Comparison of ENCODE assay signal across 8 cellular contexts in the genomic region with DNA sequence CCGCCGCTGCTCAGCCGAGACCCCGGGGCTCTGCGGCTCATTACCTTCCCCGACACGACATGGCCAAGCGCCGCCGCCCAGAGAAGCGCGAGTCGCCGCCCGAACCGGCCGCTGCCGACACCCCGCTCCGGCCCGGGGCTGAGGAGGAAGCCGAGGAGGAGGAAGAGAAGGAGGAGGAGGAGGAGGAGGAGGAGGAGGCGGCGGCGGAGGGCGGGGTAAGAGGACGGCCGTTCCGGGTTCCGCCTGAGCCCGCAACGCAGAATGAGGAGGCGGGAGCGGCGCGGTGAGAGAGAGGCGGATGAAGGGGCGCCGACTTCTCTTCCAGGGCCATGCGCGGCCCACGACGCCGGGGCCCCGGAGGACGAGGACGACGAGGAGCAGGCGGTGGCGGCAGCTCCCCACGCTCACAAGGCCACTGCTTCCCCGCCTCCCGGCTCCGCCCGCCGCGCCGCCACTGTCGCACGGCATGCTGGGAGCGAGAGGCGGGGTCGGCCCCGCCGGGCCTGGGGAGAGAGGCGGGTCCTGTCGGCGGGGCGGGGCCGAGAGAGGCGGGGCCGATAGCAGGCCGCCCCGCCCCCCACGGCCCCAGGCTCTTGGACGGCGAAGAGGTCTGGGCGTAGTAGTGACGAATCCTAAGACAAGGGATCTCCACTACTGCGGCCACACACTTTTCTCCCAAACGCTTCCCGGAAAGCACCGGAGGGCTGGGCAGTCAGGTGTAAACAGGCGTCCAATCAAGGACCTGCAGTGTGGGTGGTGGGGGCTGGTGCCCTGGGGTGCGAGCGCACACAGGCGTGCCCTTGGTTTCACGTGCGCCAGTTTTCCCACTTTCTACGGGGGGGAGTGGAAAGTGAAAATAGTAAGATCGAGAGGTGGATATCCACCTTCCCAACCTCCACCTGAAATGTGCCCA.
A peak's percentile ranks its signal among the peaks of the same experiment; 100 is the strongest.
DNase-seq lines count a peak whose midpoint lies in the region; ATAC-seq and TF ChIP-seq lines count a peak whose summit lies in the region.
"Not testable (repeated sequence)": the region's sequence is repeated elsewhere in the genome, so short reads cannot be mapped to it uniquely, and the experiment has no call there.

No MANE protein-coding gene starts in this region.

- H3K36me3 ChIP-seq in GM23248 (ENCODE audit: low read depth); Karpas-422 (ENCODE audit: insufficient read depth, low read length): not testable (repeated sequence)

- not testable (repeated sequence) for H4K20me1 ChIP-seq in GM23248 (ENCODE audit: insufficient read depth); Karpas-422 (ENCODE audit: insufficient read depth, low read depth, low read length)

- H3K79me2 ChIP-seq in GM23248 (ENCODE audit: insufficient read depth) (peaks cover 65% of the 10 kb centered on the region), Karpas-422 (ENCODE audit: low read length) (peaks cover 55% of the 10 kb centered on the region)

- peak; percentile 82 to 91 (median 82) for ATAC-seq in natural killer cell
- ATAC-seq in stimulated activated naive B cell treated with anti-CD40 and anti-IgM and Interleukin-4, amounts not matched to agents 10 μg/mL and 1 μg/mL and 100 μg/mL, for 72 hours (replicated peaks): peak; percentile 78 to 79

- peak overlapping the region; percentile 67 for H3K4me3 ChIP-seq in GM23248
- H3K4me3 ChIP-seq in Karpas-422 (ENCODE audit: low read length): peak overlapping the region; percentile 69; the same call in 1 of the 2 replicates
- H3K4me3 ChIP-seq in fibroblast of pulmonary artery (replicated peaks; ENCODE audit: low read depth, low read length): peak overlapping the region; percentile 67

- CTCF ChIA-PET in RWPE1 (lab: Yijun Ruan, JAX): interaction anchor here (0.6 kb wide), 1 partner anchor 10 kb away, joined by 3 read pairs; no protein-coding TSS in a partner anchor

- H3K9me3 ChIP-seq in GM23248 (ENCODE audit: low read depth); Karpas-422 (ENCODE audit: low read length): not testable (repeated sequence)

- intact Hi-C loops in natural killer cell (cut with micrococcal nuclease): not testable (repeated sequence)

- H3K27me3 Mint-ChIP-seq in natural killer cell (ENCODE audit: low read depth in 2 of 2); stimulated activated naive B cell treated with anti-CD40 and anti-IgM and Interleukin-4, amounts not matched to agents 10 μg/mL and 1 μg/mL and 100 μg/mL, for 72 hours: not testable (repeated sequence)

- peak overlapping the region; percentile 87 to 90 for H3K27ac Mint-ChIP-seq in natural killer cell
- H3K27ac Mint-ChIP-seq in stimulated activated naive B cell treated with anti-CD40 and anti-IgM and Interleukin-4, amounts not matched to agents 10 μg/mL and 1 μg/mL and 100 μg/mL, for 72 hours: peak overlapping the region; percentile 91

- in situ Hi-C loops in GM23248 (cut with MboI): not testable (repeated sequence)

- H2AFZ ChIP-seq in GM23248; Karpas-422 (ENCODE audit: low read length): not testable (repeated sequence)

- H3K9me2 ChIP-seq in GM23248 (ENCODE audit: insufficient read depth); Karpas-422 (replicated peaks; ENCODE audit: insufficient read depth, low read length): not testable (repeated sequence)

- not testable (repeated sequence) for H3F3A ChIP-seq in GM23248 (ENCODE audit: insufficient read depth)

- peaks cover 25 to 28% of the 10 kb centered on the region in 2 donors for H3K4me1 Mint-ChIP-seq in natural killer cell
- H3K4me1 Mint-ChIP-seq in stimulated activated naive B cell treated with anti-CD40 and anti-IgM and Interleukin-4, amounts not matched to agents 10 μg/mL and 1 μg/mL and 100 μg/mL, for 72 hours: peaks cover 14 to 36% of the 10 kb centered on the region in 2 donors

- H3K4me2 ChIP-seq in GM23248 (ENCODE audit: unreplicated experiment) (peak overlapping the region; percentile 81), Karpas-422 (ENCODE audit: low read depth, low read length, poor library complexity, severe bottlenecking) (peak overlapping the region; percentile 72)

- DNase-seq in DMS79 treated with DMSO at 0.1 percent for 48 hours (lab: John Stamatoyannopoulos, UW) (peak; percentile 70), GM23248 (peak; percentile 88), Karpas-422 (peak; percentile 92), RWPE1 (ENCODE audit: low spot score) (peak; percentile 79), fibroblast of pulmonary artery (ENCODE audit: low read depth) (peak; percentile 89), natural killer cell (peak; percentile 88)
- DNase-seq in activated T-helper 9 cell treated with anti-CD3 and anti-CD28 coated beads, Interleukin-2, amount 50 U/mL, for 16 hours (ENCODE audit: low read depth): peak; percentile 86
- peak; percentile 81 for DNase-seq in stimulated activated naive B cell treated with anti-CD40 and anti-IgM and Interleukin-4, amounts not matched to agents 10 μg/mL and 1 μg/mL and 100 μg/mL, for 72 hours

- H3K27me3 ChIP-seq in GM23248 (replicated peaks; ENCODE audit: insufficient read depth); Karpas-422 (ENCODE audit: low read length): not testable (repeated sequence)

- POLR2A ChIA-PET in RWPE1 (lab: Yijun Ruan, JAX; ENCODE audit: low non-redundant PET): not testable (repeated sequence)

- H3K27ac ChIP-seq in GM23248 (peak overlapping the region; percentile 69), Karpas-422 (ENCODE audit: low read length) (peak overlapping the region; percentile 65), RWPE1 (peak overlapping the region; percentile 92)

- H3K4me1 ChIP-seq in GM23248 (ENCODE audit: insufficient read depth): not testable (repeated sequence)
- H3K4me1 ChIP-seq in Karpas-422 (ENCODE audit: low read length): peaks cover 25% of the 10 kb centered on the region

- TF ChIP-seq CTCF in RWPE1 (conservative IDR thresholded peaks at IDR 0.05; ENCODE audit: low read depth); fibroblast of pulmonary artery (IDR thresholded peaks at IDR 0.05; ENCODE audit: low read length, missing control alignments); natural killer cell (IDR thresholded peaks at IDR 0.05): not testable (repeated sequence)

- H3K4me3 Mint-ChIP-seq in natural killer cell: peak overlapping the region; percentile 78
- H3K4me3 Mint-ChIP-seq in stimulated activated naive B cell treated with anti-CD40 and anti-IgM and Interleukin-4, amounts not matched to agents 10 μg/mL and 1 μg/mL and 100 μg/mL, for 72 hours: peak overlapping the region; percentile 82 to 94

- H3K36me3 Mint-ChIP-seq in natural killer cell: not testable (repeated sequence)
- peaks cover 9 to 10% of the 10 kb centered on the region in 2 donors for H3K36me3 Mint-ChIP-seq in stimulated activated naive B cell treated with anti-CD40 and anti-IgM and Interleukin-4, amounts not matched to agents 10 μg/mL and 1 μg/mL and 100 μg/mL, for 72 hours

- WGBS in GM23248 (ENCODE audit: low coverage in 1 of 2, low lambda C conversion rate in 2 of 2, missing lambda C conversion rate in 2 of 2), 2 experiments: 2 to 6% methylated on average over 24 to 71 of the region's 91 CpGs

- not testable (repeated sequence) for H3K9me3 Mint-ChIP-seq in natural killer cell; stimulated activated naive B cell treated with anti-CD40 and anti-IgM and Interleukin-4, amounts not matched to agents 10 μg/mL and 1 μg/mL and 100 μg/mL, for 72 hours

- H3K9ac ChIP-seq in GM23248 (peak overlapping the region; percentile 76), Karpas-422 (ENCODE audit: low read length) (peak overlapping the region; percentile 76)

Comparison
In these comparisons a context has a peak if more than half of its experiments do, and no peak if none do; other contexts are left out.
1. Peak in every context shown above with its lines: DNase-seq, ATAC-seq, H3K4me3 ChIP-seq and H3K27ac ChIP-seq.